8 cellular contexts compared by ENCODE assay signal in the genomic region with DNA sequence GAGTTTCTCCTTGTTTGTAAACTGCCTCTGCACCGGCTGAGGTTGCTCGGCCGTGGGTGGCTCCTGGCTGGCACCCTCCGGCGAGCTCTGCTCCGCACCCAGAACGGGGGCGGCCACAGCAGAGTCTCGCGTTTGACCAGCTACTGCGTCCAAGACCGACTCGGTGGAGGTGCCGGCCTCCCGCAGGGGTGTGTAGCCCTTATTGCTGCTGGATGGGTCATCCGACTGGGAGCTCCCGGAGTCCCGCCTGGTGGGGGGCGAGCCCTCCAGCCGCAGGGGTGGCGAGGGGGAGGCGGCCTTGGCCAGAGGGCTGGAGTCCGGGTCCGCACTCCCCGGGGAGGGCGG. TPM values are rescaled to one million over a fixed set of nuclear protein-coding genes. Genes with fewer than 3 reads are reported as not detected.
DNase-seq lines count a peak whose midpoint lies in the region; ATAC-seq and FAIRE-seq lines count a peak whose summit lies in the region.

No MANE protein-coding gene starts in this region.

- no peak for FAIRE-seq in HTR-8/SVneo (lab: Jason Lieb, UNC)

- peaks cover 2% of the 10 kb centered on the region for H3K36me3 Mint-ChIP-seq in activated CD8-positive, alpha-beta memory T cell treated with anti-CD3 and anti-CD28 coated beads, Interleukin-2, amount 10 ng/mL, durations not matched to agents 7 days and 5 days

- peak; percentile 44 for DNase-seq in retina
- DNase-seq in GOT3 (lab: John Stamatoyannopoulos, UW) = no peak
- no peak for DNase-seq in activated CD8-positive, alpha-beta memory T cell treated with anti-CD3 and anti-CD28 coated beads, Interleukin-2, amount 10 ng/mL, durations not matched to agents 7 days and 5 days
- DNase-seq in NCI-H2196 (lab: John Stamatoyannopoulos, UW; ENCODE audit: unreplicated experiment) = no peak
- no peak for DNase-seq in HTR-8/SVneo (ENCODE audit: insufficient read length, low spot score)

- ATAC-seq in GM19035 (IDR thresholded peaks at IDR 0.05; ENCODE audit: unreplicated experiment) (peak; percentile 17), HG02973 (IDR thresholded peaks at IDR 0.05; ENCODE audit: unreplicated experiment) (peak; percentile 16), esophagus mucosa (peak; percentile 27)
- no peak for ATAC-seq in activated CD8-positive, alpha-beta memory T cell treated with anti-CD3 and anti-CD28 coated beads, Interleukin-2, amount 10 ng/mL, durations not matched to agents 7 days and 5 days

- peaks cover 53% of the 10 kb centered on the region for H3K27me3 Mint-ChIP-seq in activated CD8-positive, alpha-beta memory T cell treated with anti-CD3 and anti-CD28 coated beads, Interleukin-2, amount 10 ng/mL, durations not matched to agents 7 days and 5 days

- no peak overlapping the region for H3K4me3 Mint-ChIP-seq in activated CD8-positive, alpha-beta memory T cell treated with anti-CD3 and anti-CD28 coated beads, Interleukin-2, amount 10 ng/mL, durations not matched to agents 7 days and 5 days

- CTCF ChIA-PET in activated CD8-positive, alpha-beta memory T cell treated with anti-CD3 and anti-CD28 coated beads, Interleukin-2, amount 10 ng/mL, durations not matched to agents 7 days and 5 days (lab: Charles Lee) = interaction anchor here (1.2 to 1.3 kb wide), 2 partner anchors 10 to 14 kb away, joined by 3 read pairs; no protein-coding TSS in a partner anchor

- H3K27ac Mint-ChIP-seq in activated CD8-positive, alpha-beta memory T cell treated with anti-CD3 and anti-CD28 coated beads, Interleukin-2, amount 10 ng/mL, durations not matched to agents 7 days and 5 days = no peak overlapping the region

- H3K4me1 Mint-ChIP-seq in activated CD8-positive, alpha-beta memory T cell treated with anti-CD3 and anti-CD28 coated beads, Interleukin-2, amount 10 ng/mL, durations not matched to agents 7 days and 5 days = no peaks in the 10 kb centered on the region

- H3K9me3 Mint-ChIP-seq in activated CD8-positive, alpha-beta memory T cell treated with anti-CD3 and anti-CD28 coated beads, Interleukin-2, amount 10 ng/mL, durations not matched to agents 7 days and 5 days (ENCODE audit: low read depth) = no peaks in the 10 kb centered on the region

RNA-seq across cellular contexts. Expression of a gene that starts 5.1 kb away (rescaled TPM):
- 0.12 TPM for total RNA-seq in esophagus mucosa
- not detected for total RNA-seq in activated CD8-positive, alpha-beta memory T cell treated with anti-CD3 and anti-CD28 coated beads, Interleukin-2, amount 10 ng/mL, durations not matched to agents 7 days and 5 days
